In the genomic region with DNA sequence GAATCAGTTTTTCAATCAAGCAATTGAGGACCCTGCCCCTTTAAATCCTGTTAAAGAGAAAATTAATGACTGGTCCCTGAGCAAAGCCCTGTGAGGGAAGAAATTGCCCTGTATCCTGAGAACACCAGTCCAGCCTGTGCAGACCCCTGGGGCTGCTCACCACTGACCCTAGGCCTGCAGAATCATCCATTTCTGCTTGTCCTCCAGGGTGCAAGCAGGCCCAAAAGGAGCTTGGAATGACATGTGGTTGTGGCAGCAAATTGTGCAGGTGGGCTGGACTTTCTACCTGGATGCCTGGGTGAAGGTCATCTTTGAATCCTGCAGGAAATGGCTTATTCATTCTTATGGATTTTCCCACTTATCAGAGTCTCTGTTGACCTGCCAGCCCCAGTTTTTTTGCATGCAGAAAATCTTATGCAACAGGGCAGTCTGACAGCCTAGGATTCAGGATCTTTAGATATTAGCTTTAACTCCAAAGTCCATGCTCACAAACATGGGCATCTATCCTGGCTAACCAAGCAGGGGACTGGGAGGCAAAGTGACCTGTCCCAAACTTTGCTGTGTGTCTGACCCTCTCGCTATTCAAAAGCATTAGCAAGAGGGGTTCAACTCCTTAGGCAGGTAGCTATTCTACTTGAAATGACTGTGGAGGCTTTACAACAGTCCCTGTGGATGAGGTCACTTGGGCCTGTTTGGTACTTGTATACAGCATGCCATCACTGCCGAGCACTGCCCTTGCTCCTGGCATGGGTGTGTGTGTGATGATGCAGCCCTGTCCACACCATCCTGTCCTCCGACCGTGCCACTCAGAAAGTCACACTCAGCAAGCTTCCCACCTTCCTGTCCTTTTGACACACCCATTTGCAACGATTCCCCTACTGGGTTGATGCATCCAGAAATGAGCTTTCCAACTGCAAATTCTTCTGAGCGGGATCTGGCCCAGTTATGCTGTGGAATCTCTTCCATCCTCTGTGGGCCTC, we compare ENCODE assay signal across 17 cellular contexts.
DNase-seq lines count a peak whose midpoint lies in the region; ATAC-seq and TF ChIP-seq lines count a peak whose summit lies in the region.
"Had no signal": no experiment of that assay in that cellular context is flagged by ENCODE, and none has a peak within 500 bp of the region (broad histone marks: within the 10 kb centered on the region; RNA-seq: fewer than 3 reads in every experiment).

No MANE protein-coding gene starts in this region.

- H3K4me3 ChIP-seq in vagina (no peak overlapping the region), PC-3 (ENCODE audit: low read length) (no peak overlapping the region)
- H3K4me3 ChIP-seq: BLaER1 treated with 17β-estradiol and CSF1 and Interleukin-3, amounts not matched to agents 10 nM and 100 nM; MG63; Peyer's patch had no signal

- no peak for ATAC-seq in PC-3

- H3K9me3 Mint-ChIP-seq in progenitor cell of endocrine pancreas (ENCODE audit: low read depth) (peaks cover 4% of the 10 kb centered on the region), HFFc6 (no peaks in the 10 kb centered on the region)

- H3K9me3 ChIP-seq in vagina (no peaks in the 10 kb centered on the region), PC-3 (ENCODE audit: low read length) (no peaks in the 10 kb centered on the region)
- H3K9me3 ChIP-seq: MG63, Peyer's patch had no signal

- no peak overlapping the region for H2AFZ ChIP-seq in PC-3 (ENCODE audit: low read length)

- H3K27me3 ChIP-seq in vagina (no peaks in the 10 kb centered on the region), PC-3 (ENCODE audit: low read length) (peaks cover 39% of the 10 kb centered on the region)
- H3K27me3 ChIP-seq: BLaER1 treated with 17β-estradiol and CSF1 and Interleukin-3, amounts not matched to agents 10 nM and 100 nM; Peyer's patch had no signal

- CTCF ChIA-PET in PC-3 (lab: Charles Lee) = interaction anchor here (1.0 kb wide), 1 partner anchor 10 kb away, joined by 3 read pairs; no protein-coding TSS in a partner anchor

- TF ChIP-seq CTCF in progenitor cell of endocrine pancreas (IDR thresholded peaks at IDR 0.05; ENCODE audit: unreplicated experiment) (no peak), vagina (IDR thresholded peaks at IDR 0.05) (no peak), HFFc6 (IDR thresholded peaks at IDR 0.05) (no peak), PC-3 (conservative IDR thresholded peaks at IDR 0.05; ENCODE audit: low read depth, low read length) (no peak)

- intact Hi-C loops in vagina (cut with DNase I) = no loop called here
- intact Hi-C loops in PC-3 (cut with micrococcal nuclease) = no loop called here

- H3F3A ChIP-seq in PC-3 (ENCODE audit: low read length, unreplicated experiment) = no peaks in the 10 kb centered on the region

- no peaks in the 10 kb centered on the region for H3K4me1 ChIP-seq in vagina
- no peaks in the 10 kb centered on the region for H3K4me1 ChIP-seq in PC-3 (ENCODE audit: insufficient read depth, low read length)
- H3K4me1 ChIP-seq: Peyer's patch had no signal

- peaks cover 2% of the 10 kb centered on the region for H3K36me3 Mint-ChIP-seq in progenitor cell of endocrine pancreas (ENCODE audit: insufficient read depth)
- no peaks in the 10 kb centered on the region for H3K36me3 Mint-ChIP-seq in HFFc6 (ENCODE audit: low read depth)

- POLR2A ChIA-PET in PC-3 (lab: Charles Lee; ENCODE audit: unreplicated experiment) = no interaction called here

- no peak overlapping the region for H3K9ac ChIP-seq in PC-3 (ENCODE audit: low read length)
- H3K9ac ChIP-seq: BLaER1 treated with 17β-estradiol and CSF1 and Interleukin-3, amounts not matched to agents 10 nM and 100 nM; KMS-11 had no signal

- H3K36me3 ChIP-seq in vagina (no peaks in the 10 kb centered on the region), PC-3 (ENCODE audit: low read depth, low read length) (no peaks in the 10 kb centered on the region)
- H3K36me3 ChIP-seq: BLaER1 treated with 17β-estradiol and CSF1 and Interleukin-3, amounts not matched to agents 10 nM and 100 nM; MG63 had no signal

- no TSS peak for BruUV-seq in PC-3 (replicated peaks; lab: Mats Ljungman, UMichigan)

- H3K27ac Mint-ChIP-seq in progenitor cell of endocrine pancreas = peak overlapping the region; percentile 42
- no peak overlapping the region for H3K27ac Mint-ChIP-seq in HFFc6

- H4K20me1 ChIP-seq in PC-3 (ENCODE audit: low read length) = no peaks in the 10 kb centered on the region
- H4K20me1 ChIP-seq: BLaER1 treated with 17β-estradiol and CSF1 and Interleukin-3, amounts not matched to agents 10 nM and 100 nM had no signal

- H3K27ac ChIP-seq in vagina (no peak overlapping the region), PC-3 (ENCODE audit: low read length) (no peak overlapping the region)
- H3K27ac ChIP-seq: BLaER1 treated with 17β-estradiol and CSF1 and Interleukin-3, amounts not matched to agents 10 nM and 100 nM; KMS-11; Peyer's patch had no signal

- H3K9me2 ChIP-seq in PC-3 (replicated peaks; ENCODE audit: low read length) = no peaks in the 10 kb centered on the region

- DNase-seq in activated effector memory CD4-positive, alpha-beta T cell treated with anti-CD3 and anti-CD28 coated beads, Interleukin-2, amount 50 U/mL, for 16 hours = peak; percentile 53
- DNase-seq in activated effector memory CD4-positive, alpha-beta T cell treated with Interleukin-2 at 50 U/mL for 16 hours = no peak
- peak; percentile 27 for DNase-seq in islet precursor cell
- DNase-seq in progenitor cell of endocrine pancreas (ENCODE audit: low spot score, unreplicated experiment) = no peak
- DNase-seq in vagina (ENCODE audit: extremely low spot score in 2 of 2) = peak; percentile 60 to 64
- DNase-seq in HFFc6 = no peak
- DNase-seq in PC-3 = no peak
- no peak for DNase-seq in NCI-H2107 treated with DMSO at 0.1 percent for 48 hours (lab: John Stamatoyannopoulos, UW; ENCODE audit: unreplicated experiment)
- DNase-seq: COR-L47, MG63, NCI-H1105 treated with DMSO at 0.1 percent for 48 hours, NCI-H187, NCI-H446 treated with DMSO at 0.1 percent for 48 hours, NCI-H774 had no signal

- H3K27me3 Mint-ChIP-seq in progenitor cell of endocrine pancreas = peaks cover 16% of the 10 kb centered on the region
- peaks cover 18% of the 10 kb centered on the region for H3K27me3 Mint-ChIP-seq in HFFc6 (ENCODE audit: insufficient read depth)

- no peak for TF ChIP-seq POLR2A in vagina (IDR thresholded peaks at IDR 0.05)

- no peak overlapping the region for H3K4me2 ChIP-seq in PC-3 (ENCODE audit: low read length)
- H3K4me2 ChIP-seq: BLaER1 treated with 17β-estradiol and CSF1 and Interleukin-3, amounts not matched to agents 10 nM and 100 nM; KMS-11 had no signal

- H3K79me2 ChIP-seq in PC-3 (ENCODE audit: low read length) = no peaks in the 10 kb centered on the region

- H3K4me3 Mint-ChIP-seq in progenitor cell of endocrine pancreas (ENCODE audit: low read depth) (no peak overlapping the region), HFFc6 (no peak overlapping the region)

- H3K4me1 Mint-ChIP-seq in progenitor cell of endocrine pancreas (ENCODE audit: low read depth) = peaks cover 13% of the 10 kb centered on the region
- no peaks in the 10 kb centered on the region for H3K4me1 Mint-ChIP-seq in HFFc6 (ENCODE audit: low read depth)

Comparison
In these comparisons a context has a peak if more than half of its experiments do, and no peak if none do; other contexts are left out.
1. DNase-seq: peak in activated effector memory CD4-positive, alpha-beta T cell treated with anti-CD3 and anti-CD28 coated beads, Interleukin-2, amount 50 U/mL, for 16 hours (single experiment), islet precursor cell (single experiment) and vagina (2 of 2); none in activated effector memory CD4-positive, alpha-beta T cell treated with Interleukin-2 at 50 U/mL for 16 hours (single experiment), progenitor cell of endocrine pancreas (single experiment), HFFc6 (single experiment), PC-3 (single experiment) and NCI-H2107 treated with DMSO at 0.1 percent for 48 hours (single experiment).